Comparison of ENCODE assay signal across 1 cellular context in genomic region chr9:134325096-134325812, GRCh38.
TF ChIP-seq lines count a peak whose summit lies in the region.

No MANE protein-coding gene starts in this region.

TF ChIP-seq in SK-N-SH, 30 proteins besides CTCF, POLR2A, EP300 and RAD21 (continued from another document):
- TF ChIP-seq USF1 (IDR thresholded peaks at IDR 0.05; ENCODE audit: borderline replicate concordance, low read depth) (no peak), EZH2phosphoT487 (IDR thresholded peaks at IDR 0.05; ENCODE audit: borderline replicate concordance, low read depth) (no peak), PBX3 (IDR thresholded peaks at IDR 0.05) (no peak)
